26 cellular contexts compared by ENCODE assay signal in genomic region chr1:88673446-88673845, GRCh38.
"Had no signal": no experiment of that assay in that cellular context is flagged by ENCODE, and none has a peak within 500 bp of the region (broad histone marks: within the 10 kb centered on the region; RNA-seq: fewer than 3 reads in every experiment).

No MANE protein-coding gene starts in this region.

- H3K27me3 ChIP-seq: breast epithelium, SJCRH30 had no signal

- DNase-seq: activated CD4-positive, alpha-beta memory T cell treated with anti-CD3 and anti-CD28 coated beads, Interleukin-2, amount 10 ng/mL, durations not matched to agents 7 days and 5 days; activated CD4-positive, alpha-beta T cell treated with anti-CD3 and anti-CD28 coated beads, Interleukin-2, amount 10 ng/mL, durations not matched to agents 7 days and 5 days; activated CD4-positive, CD25-positive, alpha-beta regulatory T cell; activated gamma-delta T cell; activated naive CD4-positive, alpha-beta T cell treated with anti-CD3 and anti-CD28 coated beads for 36 hours; activated T-cell treated with anti-CD3 and anti-CD28 coated beads for 4 hours; activated T-cell treated with anti-CD3 and anti-CD28 coated beads, Interleukin-2, amount 50 U/mL, for 48 hours; anterior cingulate cortex; central memory CD4-positive, alpha-beta T cell; KG1; NCI-H1105; NCI-H1436; NCI-H1694 treated with DMSO at 0.1 percent for 48 hours; NCI-H2029 treated with DMSO at 0.1 percent for 48 hours; NCI-H345; NCI-H510A; NCI-H526 treated with DMSO at 0.1 percent for 48 hours; NCI-H82; NK-92 treated with Interleukin-12 subunit alpha and Interleukin-12 subunit beta, amount 100 ng/mL, for 24 hours; OCI-M1; Right ventricle myocardium superior; RPMI8226; SJCRH30; T-helper 17 cell; T-helper 9 cell had no signal

- H3K4me1 ChIP-seq: breast epithelium had no signal

- H3K27ac ChIP-seq: breast epithelium, SJCRH30 had no signal

- H3K9me3 ChIP-seq: breast epithelium, SJCRH30 had no signal

- H3K36me3 ChIP-seq: breast epithelium had no signal

- H3K4me3 ChIP-seq: breast epithelium, SJCRH30 had no signal
